Comparison of ENCODE assay signal across 9 cellular contexts in the genomic region with DNA sequence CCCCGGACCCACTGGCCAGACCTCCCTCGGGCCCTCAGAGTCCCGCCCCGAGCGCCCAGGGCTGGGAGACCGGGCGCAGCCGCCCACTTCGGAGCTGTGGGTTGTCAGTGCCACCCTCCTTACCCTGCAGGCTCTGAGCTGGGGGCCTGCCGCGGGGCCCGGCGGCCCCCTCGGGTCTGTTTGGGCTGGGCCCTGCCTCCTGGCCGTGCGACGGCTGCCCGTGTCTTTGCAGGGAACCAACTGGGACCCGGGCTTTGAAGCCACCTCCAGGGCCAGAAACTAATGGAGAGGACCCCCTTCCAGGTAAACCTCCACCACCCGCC. TPM values are rescaled to one million over a fixed set of nuclear protein-coding genes. Genes with fewer than 3 reads are reported as not detected.
DNase-seq lines count a peak whose midpoint lies in the region; ATAC-seq, FAIRE-seq and TF ChIP-seq lines count a peak whose summit lies in the region.
"Had no signal": no experiment of that assay in that cellular context is flagged by ENCODE, and none has a peak within 500 bp of the region (broad histone marks: within the 10 kb centered on the region; RNA-seq: fewer than 3 reads in every experiment).

No MANE protein-coding gene starts in this region.

- H3K4me1 ChIP-seq in CD8-positive, alpha-beta memory T cell (ENCODE audit: insufficient read depth, low read length) = peaks cover 11% of the 10 kb centered on the region
- H3K4me1 ChIP-seq in HUES64 (ENCODE audit: insufficient read depth, low read length) = 0 out of 2 replicates have a peak, but pooled peaks cover 2% of the 10 kb centered on the region
- no peaks in the 10 kb centered on the region for H3K4me1 ChIP-seq in colonic mucosa
- H3K4me1 ChIP-seq in neutrophil (ENCODE audit: control insufficient read depth in 1 of 2, insufficient read depth in 1 of 2, low read depth in 1 of 2, low read length in 1 of 2) = peaks cover 12 to 16% of the 10 kb centered on the region in 2 experiments

- POLR2A ChIA-PET in CD8-positive, alpha-beta memory T cell (lab: Charles Lee) = interaction anchor here (0.6 to 1.1 kb wide), 5 partner anchors 10 to 496 kb away, joined by 3 to 4 read pairs (median 3); partner anchors contain the start of genes GFER, RPS2 and TRAF7

- TF ChIP-seq CTCF in colonic mucosa (IDR thresholded peaks at IDR 0.05) = no peak
- TF ChIP-seq CTCF in neutrophil (IDR thresholded peaks at IDR 0.05) = no peak

- no peak for FAIRE-seq in HTR-8/SVneo (lab: Jason Lieb, UNC)
- FAIRE-seq: colon had no signal

- H3K27ac ChIP-seq in CD8-positive, alpha-beta memory T cell (ENCODE audit: low read depth, low read length) = peak overlapping the region; percentile 47
- peak overlapping the region; percentile 80 for H3K27ac ChIP-seq in HUES64 (ENCODE audit: low read depth, low read length)
- no peak overlapping the region for H3K27ac ChIP-seq in colonic mucosa
- H3K27ac ChIP-seq in neutrophil = no peak overlapping the region

- WGBS in HUES64 = 5% methylated on average over 20 of the region's 20 CpGs

- H3K27ac Mint-ChIP-seq in CD8-positive, alpha-beta memory T cell = no peak overlapping the region

- H3K36me3 Mint-ChIP-seq in CD8-positive, alpha-beta memory T cell = no peaks in the 10 kb centered on the region

- ATAC-seq in HG03159 (IDR thresholded peaks at IDR 0.05; ENCODE audit: unreplicated experiment) = no peak

- peak overlapping the region; percentile 83 for H3K4me3 ChIP-seq in CD8-positive, alpha-beta memory T cell (ENCODE audit: low read length)
- peak overlapping the region; percentile 57 for H3K4me3 ChIP-seq in HUES64 (ENCODE audit: low read length)
- peak overlapping the region; percentile 45 for H3K4me3 ChIP-seq in colonic mucosa
- H3K4me3 ChIP-seq in neutrophil (ENCODE audit: low read depth in 1 of 2, low read length in 1 of 2) = peak overlapping the region; percentile 69 to 86

- H3K9ac ChIP-seq in HUES64 (ENCODE audit: low read depth, low read length) (peak overlapping the region; percentile 72), colonic mucosa (ENCODE audit: low read depth in 2 of 2, low read length in 2 of 2) (peak overlapping the region in 1 of 2 donors; percentile 50)

- no peaks in the 10 kb centered on the region for H3K9me3 ChIP-seq in CD8-positive, alpha-beta memory T cell (ENCODE audit: low read length)
- H3K9me3 ChIP-seq in HUES64 (ENCODE audit: insufficient read depth, low read depth, low read length) = no peaks in the 10 kb centered on the region
- no peaks in the 10 kb centered on the region for H3K9me3 ChIP-seq in colonic mucosa
- no peaks in the 10 kb centered on the region for H3K9me3 ChIP-seq in neutrophil

- no peaks in the 10 kb centered on the region for H3K27me3 Mint-ChIP-seq in CD8-positive, alpha-beta memory T cell

- CTCF ChIA-PET in CD8-positive, alpha-beta memory T cell (lab: Charles Lee) = interaction anchor here (1.0 to 1.8 kb wide), 4 partner anchors 14 to 209 kb away, joined by 3 to 7 read pairs (median 4); partner anchors contain the start of genes CCNF, ECI1 and TBC1D24

- no peaks in the 10 kb centered on the region for H3K9me3 Mint-ChIP-seq in CD8-positive, alpha-beta memory T cell

- DNase-seq in CD8-positive, alpha-beta memory T cell = no peak
- DNase-seq in colonic mucosa (no peak), HTR-8/SVneo (ENCODE audit: insufficient read length, low spot score) (no peak), HPDE6-E6E7 (ENCODE audit: extremely low spot score) (no peak), kidney tubule cell (ENCODE audit: low spot score) (no peak)

- intact Hi-C loops in colonic mucosa (cut with DNase I) = no loop called here

- H3K4me3 Mint-ChIP-seq in CD8-positive, alpha-beta memory T cell = peak overlapping the region in 2 of 7 donors; percentile 19 to 65

- H3K36me3 ChIP-seq in CD8-positive, alpha-beta memory T cell (ENCODE audit: insufficient read depth, low read length) = no peaks in the 10 kb centered on the region
- H3K36me3 ChIP-seq in HUES64 (ENCODE audit: insufficient read depth, low read length) = peaks cover 50% of the 10 kb centered on the region
- no peaks in the 10 kb centered on the region for H3K36me3 ChIP-seq in colonic mucosa
- peaks cover 21% of the 10 kb centered on the region for H3K36me3 ChIP-seq in neutrophil

- H3K27me3 ChIP-seq in CD8-positive, alpha-beta memory T cell (ENCODE audit: insufficient read depth, low read length, poor library complexity, severe bottlenecking) = no peaks in the 10 kb centered on the region
- no peaks in the 10 kb centered on the region for H3K27me3 ChIP-seq in HUES64 (ENCODE audit: insufficient read depth, low read length)
- no peaks in the 10 kb centered on the region for H3K27me3 ChIP-seq in colonic mucosa
- peaks cover 1% of the 10 kb centered on the region for H3K27me3 ChIP-seq in neutrophil

- H3K4me1 Mint-ChIP-seq in CD8-positive, alpha-beta memory T cell = peaks cover 4 to 10% (median 5%) of the 10 kb centered on the region in 3 donors

RNA-seq across cellular contexts. Expression of gene TEDC2, which starts 0.4 kb away (rescaled TPM):
- total RNA-seq in CD8-positive, alpha-beta memory T cell = 10 to 100 TPM; 32.1 to 34.2 TPM
- 0.56 TPM for polyA plus RNA-seq in CD8-positive, alpha-beta memory T cell
- polyA plus RNA-seq in HUES64 (2013, experiment 1 of 2) = 38.0 TPM
- 33.7 TPM for polyA plus RNA-seq in HUES64 (2013, experiment 2 of 2)
- 10 to 100 TPM in 1 of 2 donors, 1 to 10 TPM in 1; 2.4 to 24.0 TPM for total RNA-seq in colonic mucosa

RNA-seq across cellular contexts. Expression of gene NTN3, which starts 10.7 kb away (rescaled TPM):
- not detected for total RNA-seq in CD8-positive, alpha-beta memory T cell
- not detected for polyA plus RNA-seq in CD8-positive, alpha-beta memory T cell
- 0.15 TPM for polyA plus RNA-seq in HUES64 (2013, experiment 1 of 2)
- polyA plus RNA-seq in HUES64 (2013, experiment 2 of 2) = 0.19 TPM
- total RNA-seq in colonic mucosa = not detected

RNA-seq across cellular contexts. Expression of gene TBC1D24, which starts 14.6 kb away (rescaled TPM):
- 10 to 100 TPM; 28.3 to 32.7 TPM for total RNA-seq in CD8-positive, alpha-beta memory T cell
- polyA plus RNA-seq in CD8-positive, alpha-beta memory T cell = 3.5 TPM
- polyA plus RNA-seq in HUES64 (2013, experiment 1 of 2) = 4.2 TPM
- polyA plus RNA-seq in HUES64 (2013, experiment 2 of 2) = 7.0 TPM
- total RNA-seq in colonic mucosa = 10 to 100 TPM in 1 of 2 donors, 1 to 10 TPM in 1; 8.4 to 15.8 TPM

RNA-seq across cellular contexts. Expression of gene CCNF, which starts 31.1 kb away (rescaled TPM):
- total RNA-seq in CD8-positive, alpha-beta memory T cell = 10 to 100 TPM; 30.5 to 30.8 TPM
- polyA plus RNA-seq in CD8-positive, alpha-beta memory T cell = 2.6 TPM
- 26.0 TPM for polyA plus RNA-seq in HUES64 (2013, experiment 1 of 2)
- polyA plus RNA-seq in HUES64 (2013, experiment 2 of 2) = 27.6 TPM
- 10 to 100 TPM in 1 of 2 donors, 1 to 10 TPM in 1; 8.6 to 38.2 TPM for total RNA-seq in colonic mucosa

RNA-seq across cellular contexts. Expression of gene ATP6V0C, which starts 53.4 kb away (rescaled TPM):
- 100 to 1,000 TPM; 154 to 157 TPM for total RNA-seq in CD8-positive, alpha-beta memory T cell
- 101 TPM for polyA plus RNA-seq in CD8-positive, alpha-beta memory T cell
- 201 TPM for polyA plus RNA-seq in HUES64 (2013, experiment 1 of 2)
- 219 TPM for polyA plus RNA-seq in HUES64 (2013, experiment 2 of 2)
- 100 to 1,000 TPM; 240 to 336 TPM for total RNA-seq in colonic mucosa

Comparison
In these comparisons a context has a peak if more than half of its experiments do, and no peak if none do; other contexts are left out.
1. H3K27ac ChIP-seq: peak in CD8-positive, alpha-beta memory T cell (single experiment) and HUES64 (single experiment); none in colonic mucosa (single experiment) and neutrophil (single experiment).
2. Peak in every context shown above with its lines, with median percentiles within 50 percentile points of each other: H3K4me3 ChIP-seq.